38 cellular contexts compared by ENCODE assay signal in the genomic region with DNA sequence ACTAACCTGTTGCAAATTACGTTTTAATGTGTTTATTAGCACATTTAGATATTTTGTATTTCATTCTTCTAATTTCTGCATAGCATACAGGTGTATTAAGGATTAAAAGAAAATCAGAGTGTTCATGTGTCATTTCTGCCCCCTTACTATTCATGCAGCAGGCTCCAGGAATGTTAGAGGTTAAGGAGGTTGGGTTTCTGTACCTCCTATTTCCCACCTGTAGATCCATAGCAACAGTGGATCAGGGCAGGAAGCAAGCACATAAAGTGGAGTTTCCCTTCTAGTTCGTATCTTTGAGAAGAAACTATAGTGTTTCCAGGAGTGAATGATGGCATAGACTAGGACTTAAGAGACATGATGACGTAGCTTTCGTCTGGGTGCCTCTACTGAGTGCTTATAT.
"Had no signal": no experiment of that assay in that cellular context is flagged by ENCODE, and none has a peak within 500 bp of the region (broad histone marks: within the 10 kb centered on the region; RNA-seq: fewer than 3 reads in every experiment).

No MANE protein-coding gene starts in this region.

- H3K27ac Mint-ChIP-seq: activated naive CD4-positive, alpha-beta T cell treated with anti-CD3 and anti-CD28 coated beads for 36 hours; activated naive CD4-positive, alpha-beta T cell treated with anti-CD3 and anti-CD28 coated beads, Interleukin-2, amount 10 ng/mL, durations not matched to agents 7 days and 5 days; activated naive CD4-positive, alpha-beta T cell treated with anti-CD3 and anti-CD28 coated beads, Interleukin-2, amount 50 U/mL, for 24 hours; activated naive CD4-positive, alpha-beta T cell treated with anti-CD3 and anti-CD28 coated beads, Interleukin-2, amount 50 U/mL, for 72 hours; activated naive CD8-positive, alpha-beta T cell treated with anti-CD3 and anti-CD28 coated beads, Interleukin-2, amount 10 ng/mL, durations not matched to agents 7 days and 5 days; activated naive CD8-positive, alpha-beta T cell treated with anti-CD3 and anti-CD28 coated beads, Interleukin-2, amount 50 U/mL, for 24 hours; activated T-cell treated with anti-CD3 and anti-CD28 coated beads, Interleukin-2, amount 50 U/mL, for 24 hours; activated T-cell treated with anti-CD3 and anti-CD28 coated beads, Interleukin-2, amount 50 U/mL, for 72 hours; activated T-helper 1 cell treated with anti-CD3 and anti-CD28 coated beads, Interleukin-12 subunit alpha, Interleukin-12 subunit beta, Interleukin-2, Interleukin-4 antibody, amounts not matched to agents 30 ng/mL and 10 ng/mL and 1 ng/mL, durations not matched to agents 14 hours and 24 hours and 36 hours; activated T-helper 17 cell treated with anti-CD3 and anti-CD28 coated beads, Interleukin-2, amount 50 U/mL, for 72 hours; activated T-helper 2 cell treated with anti-CD3 and anti-CD28 coated beads, Interferon-gamma antibody, Interleukin-2, Interleukin-4, amounts not matched to agents 10 μg/mL and 5 μg/mL and 100 μg/mL, durations not matched to agents 14 hours and 24 hours and 36 hours; brain had no signal

- H3K9me3 Mint-ChIP-seq: activated naive CD4-positive, alpha-beta T cell treated with anti-CD3 and anti-CD28 coated beads for 36 hours; activated naive CD4-positive, alpha-beta T cell treated with anti-CD3 and anti-CD28 coated beads, Interleukin-2, amount 10 ng/mL, durations not matched to agents 7 days and 5 days; activated naive CD4-positive, alpha-beta T cell treated with anti-CD3 and anti-CD28 coated beads, Interleukin-2, amount 50 U/mL, for 24 hours; activated naive CD4-positive, alpha-beta T cell treated with anti-CD3 and anti-CD28 coated beads, Interleukin-2, amount 50 U/mL, for 72 hours; activated naive CD8-positive, alpha-beta T cell treated with anti-CD3 and anti-CD28 coated beads, Interleukin-2, amount 10 ng/mL, durations not matched to agents 7 days and 5 days; activated naive CD8-positive, alpha-beta T cell treated with anti-CD3 and anti-CD28 coated beads, Interleukin-2, amount 50 U/mL, for 24 hours; activated T-cell treated with anti-CD3 and anti-CD28 coated beads, Interleukin-2, amount 50 U/mL, for 24 hours; activated T-cell treated with anti-CD3 and anti-CD28 coated beads, Interleukin-2, amount 50 U/mL, for 4 hours; activated T-cell treated with anti-CD3 and anti-CD28 coated beads, Interleukin-2, amount 50 U/mL, for 72 hours; activated T-helper 1 cell treated with anti-CD3 and anti-CD28 coated beads, Interleukin-12 subunit alpha, Interleukin-12 subunit beta, Interleukin-2, Interleukin-4 antibody, amounts not matched to agents 30 ng/mL and 10 ng/mL and 1 ng/mL, durations not matched to agents 14 hours and 24 hours and 36 hours; activated T-helper 17 cell treated with anti-CD3 and anti-CD28 coated beads, Interleukin-2, amount 50 U/mL, for 72 hours; activated T-helper 2 cell treated with anti-CD3 and anti-CD28 coated beads, Interferon-gamma antibody, Interleukin-2, Interleukin-4, amounts not matched to agents 10 μg/mL and 5 μg/mL and 100 μg/mL, durations not matched to agents 14 hours and 24 hours and 36 hours; central memory CD8-positive, alpha-beta T cell had no signal

- H3K4me1 Mint-ChIP-seq: brain had no signal

- H3K9me3 ChIP-seq: adrenal gland, ascending aorta, body of pancreas, breast epithelium had no signal

- FAIRE-seq: astrocyte, bronchial epithelial cell had no signal

- H3K4me3 ChIP-seq: adrenal gland, ascending aorta, body of pancreas, breast epithelium, cardiac muscle cell had no signal

- H3K27ac ChIP-seq: adrenal gland, ascending aorta, body of pancreas, brain microvascular endothelial cell, breast epithelium, cardiac muscle cell had no signal

- H3K4me1 ChIP-seq: ascending aorta, body of pancreas, breast epithelium had no signal

- H3K4me3 Mint-ChIP-seq: activated naive CD4-positive, alpha-beta T cell treated with anti-CD3 and anti-CD28 coated beads for 36 hours; activated naive CD4-positive, alpha-beta T cell treated with anti-CD3 and anti-CD28 coated beads, Interleukin-2, amount 10 ng/mL, durations not matched to agents 7 days and 5 days; activated naive CD4-positive, alpha-beta T cell treated with anti-CD3 and anti-CD28 coated beads, Interleukin-2, amount 50 U/mL, for 24 hours; activated naive CD8-positive, alpha-beta T cell treated with anti-CD3 and anti-CD28 coated beads, Interleukin-2, amount 10 ng/mL, durations not matched to agents 7 days and 5 days; activated naive CD8-positive, alpha-beta T cell treated with anti-CD3 and anti-CD28 coated beads, Interleukin-2, amount 50 U/mL, for 24 hours; activated T-cell treated with anti-CD3 and anti-CD28 coated beads, Interleukin-2, amount 50 U/mL, for 24 hours; activated T-cell treated with anti-CD3 and anti-CD28 coated beads, Interleukin-2, amount 50 U/mL, for 4 hours; activated T-cell treated with anti-CD3 and anti-CD28 coated beads, Interleukin-2, amount 50 U/mL, for 72 hours; activated T-helper 1 cell treated with anti-CD3 and anti-CD28 coated beads, Interleukin-12 subunit alpha, Interleukin-12 subunit beta, Interleukin-2, Interleukin-4 antibody, amounts not matched to agents 30 ng/mL and 10 ng/mL and 1 ng/mL, durations not matched to agents 14 hours and 24 hours and 36 hours; activated T-helper 17 cell treated with anti-CD3 and anti-CD28 coated beads, Interleukin-2, amount 50 U/mL, for 72 hours; brain; central memory CD8-positive, alpha-beta T cell had no signal

- H3K27me3 Mint-ChIP-seq: activated naive CD4-positive, alpha-beta T cell treated with anti-CD3 and anti-CD28 coated beads, Interleukin-2, amount 10 ng/mL, durations not matched to agents 7 days and 5 days; activated naive CD4-positive, alpha-beta T cell treated with anti-CD3 and anti-CD28 coated beads, Interleukin-2, amount 50 U/mL, for 24 hours; activated naive CD8-positive, alpha-beta T cell treated with anti-CD3 and anti-CD28 coated beads, Interleukin-2, amount 10 ng/mL, durations not matched to agents 7 days and 5 days; activated T-cell treated with anti-CD3 and anti-CD28 coated beads, Interleukin-2, amount 50 U/mL, for 24 hours; activated T-helper 17 cell treated with anti-CD3 and anti-CD28 coated beads, Interleukin-2, amount 50 U/mL, for 72 hours; central memory CD8-positive, alpha-beta T cell had no signal

- DNase-seq: activated effector memory CD4-positive, alpha-beta T cell treated with anti-CD3 and anti-CD28 coated beads, Interleukin-2, amount 50 U/mL, for 16 hours; activated effector memory CD4-positive, alpha-beta T cell treated with Interleukin-2 at 50 U/mL for 16 hours; activated gamma-delta T cell; activated gamma-delta T cell treated with Interleukin-2 at 50 U/mL for 16 hours; activated naive CD4-positive, alpha-beta T cell; activated naive CD4-positive, alpha-beta T cell treated with anti-CD3 and anti-CD28 coated beads for 36 hours; activated naive CD4-positive, alpha-beta T cell treated with anti-CD3 and anti-CD28 coated beads, Interleukin-2, amount 10 ng/mL, durations not matched to agents 7 days and 5 days; activated naive CD4-positive, alpha-beta T cell treated with anti-CD3 and anti-CD28 coated beads, Interleukin-2, amount 50 U/mL, for 16 hours; activated naive CD4-positive, alpha-beta T cell treated with Interleukin-2 at 50 U/mL for 16 hours; activated naive CD8-positive, alpha-beta T cell treated with anti-CD3 and anti-CD28 coated beads, Interleukin-2, amount 10 ng/mL, durations not matched to agents 7 days and 5 days; activated naive CD8-positive, alpha-beta T cell treated with anti-CD3 and anti-CD28 coated beads, Interleukin-2, amount 50 U/mL, for 24 hours; activated T-cell treated with anti-CD3 and anti-CD28 coated beads, Interleukin-2, amount 50 U/mL, for 1 hour; activated T-cell treated with anti-CD3 and anti-CD28 coated beads, Interleukin-2, amount 50 U/mL, for 24 hours; activated T-cell treated with anti-CD3 and anti-CD28 coated beads, Interleukin-2, amount 50 U/mL, for 4 hours; activated T-cell treated with anti-CD3 and anti-CD28 coated beads, Interleukin-2, amount 50 U/mL, for 48 hours; activated T-cell treated with anti-CD3 and anti-CD28 coated beads, Interleukin-2, amount 50 U/mL, for 72 hours; adrenal gland; amniotic stem cell; amygdala; anterior cingulate cortex; aorta; body of pancreas; brain microvascular endothelial cell; caudate nucleus; central memory CD4-positive, alpha-beta T cell; cerebellar nuclear complex had no signal
